15 cellular contexts compared by ENCODE assay signal in the genomic region with DNA sequence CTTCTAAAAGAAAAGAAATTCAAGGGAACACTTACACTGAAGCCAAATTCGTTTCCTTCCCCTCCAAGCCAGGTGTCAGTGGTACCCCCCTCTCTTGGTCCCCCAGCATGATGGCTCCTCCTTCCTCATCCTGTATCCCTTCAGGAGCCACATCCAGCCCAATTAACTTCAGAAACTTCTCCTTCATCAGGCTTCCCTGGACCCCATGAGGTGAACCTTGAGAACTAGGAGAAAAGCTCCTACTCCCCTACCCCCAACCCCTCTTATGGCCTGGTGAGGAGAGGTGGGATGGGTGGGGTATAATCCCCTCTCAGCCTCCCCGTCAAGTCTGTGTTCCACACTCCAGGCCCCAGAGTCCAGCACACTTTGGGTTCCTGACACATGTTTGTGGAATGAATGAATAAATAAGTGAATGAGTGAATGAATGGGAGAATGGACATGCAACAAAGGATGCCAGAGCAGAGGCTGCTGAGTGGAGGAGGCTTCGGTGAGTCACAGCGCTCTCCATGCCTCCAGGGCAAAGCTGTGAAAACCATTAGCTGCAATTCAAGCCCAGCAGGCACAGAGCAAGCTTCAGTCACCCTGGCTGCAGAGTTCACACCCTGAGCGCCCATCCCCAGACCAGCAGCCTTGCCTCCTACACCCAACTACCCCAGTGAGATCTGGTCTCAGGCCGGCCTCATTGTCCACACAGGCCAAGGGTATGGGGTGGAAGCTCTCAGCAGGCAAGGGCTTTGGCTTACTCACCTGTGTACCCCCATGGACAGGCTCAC. TPM values are rescaled to one million over a fixed set of nuclear protein-coding genes. Genes with fewer than 3 reads are reported as not detected.
DNase-seq lines count a peak whose midpoint lies in the region; ATAC-seq and TF ChIP-seq lines count a peak whose summit lies in the region.
"Had no signal": no experiment of that assay in that cellular context is flagged by ENCODE, and none has a peak within 500 bp of the region (broad histone marks: within the 10 kb centered on the region; RNA-seq: fewer than 3 reads in every experiment).

No MANE protein-coding gene starts in this region.

- H2BK15ac ChIP-seq in mesendoderm (replicated peaks; ENCODE audit: low read depth) = no peak overlapping the region

- intact Hi-C loops in mammary epithelial cell (cut with micrococcal nuclease) = no loop called here

- H3K4me3 ChIP-seq in MG63 = no peak overlapping the region
- H3K4me3 ChIP-seq in mammary epithelial cell (replicated peaks in 1 of 3; ENCODE audit: insufficient read depth in 1 of 3, low read depth in 2 of 3, low read length in 3 of 3) = no peak overlapping the region
- no peak overlapping the region for H3K4me3 ChIP-seq in mesendoderm (ENCODE audit: low read length)

- H3K79me2 ChIP-seq in mammary epithelial cell (ENCODE audit: insufficient read depth, low read length) (no peaks in the 10 kb centered on the region), mesendoderm (ENCODE audit: control insufficient read depth, insufficient read depth, low read length) (no peaks in the 10 kb centered on the region)

- no peak overlapping the region for H2AFZ ChIP-seq in mammary epithelial cell (ENCODE audit: low read depth, low read length)

- peaks cover 26% of the 10 kb centered on the region for H3K27me3 Mint-ChIP-seq in type B pancreatic cell

- no peak overlapping the region for H3K56ac ChIP-seq in mesendoderm (ENCODE audit: low read length)

- H3K9me3 ChIP-seq in MG63 = no peaks in the 10 kb centered on the region; the same call in 1 of the 2 replicates
- no peaks in the 10 kb centered on the region for H3K9me3 ChIP-seq in mammary epithelial cell (replicated peaks; ENCODE audit: insufficient read depth, low read length)

- BruUV-seq in mammary epithelial cell (replicated peaks; lab: Mats Ljungman, UMichigan) = no TSS peak

- no peak overlapping the region for H4K8ac ChIP-seq in mesendoderm (ENCODE audit: low read depth, low read length)

- no peak overlapping the region for H4K5ac ChIP-seq in mesendoderm (ENCODE audit: low read length)

- H3K36me3 ChIP-seq in MG63 = no peaks in the 10 kb centered on the region
- H3K36me3 ChIP-seq in mammary epithelial cell (ENCODE audit: insufficient read depth, low read length) = no peaks in the 10 kb centered on the region
- H3K36me3 ChIP-seq in mesendoderm (ENCODE audit: control insufficient read depth, insufficient read depth, low read length) = no peaks in the 10 kb centered on the region

- no peak overlapping the region for H2BK120ac ChIP-seq in mesendoderm (ENCODE audit: low read depth, low read length)

- 59% methylated on average over 5 of the region's 6 CpGs for WGBS in mammary epithelial cell (ENCODE audit: low coverage, missing lambda C conversion rate)
- no CpG with 5 or more reads among the region's 6 CpGs for WGBS in mesendoderm (ENCODE audit: extremely low coverage, insufficient coverage, low lambda C conversion rate)

- H3K27ac Mint-ChIP-seq in type B pancreatic cell = no peak overlapping the region

- no peak overlapping the region for H2BK5ac ChIP-seq in mesendoderm (ENCODE audit: low read length)

- TF ChIP-seq CTCF in mammary epithelial cell (conservative IDR thresholded peaks at IDR 0.05 in 1 of 2, IDR thresholded peaks at IDR 0.05 in 1 of 2; ENCODE audit: extremely low read depth in 1 of 2, insufficient read depth in 1 of 2, low read depth in 1 of 2, low read length in 2 of 2) (no peak), type B pancreatic cell (conservative IDR thresholded peaks at IDR 0.05) (no peak)

- ATAC-seq in HG03469 (IDR thresholded peaks at IDR 0.05; ENCODE audit: unreplicated experiment) (no peak), GM21529 (IDR thresholded peaks at IDR 0.05; ENCODE audit: unreplicated experiment) (no peak)

- H3K18ac ChIP-seq in mesendoderm (ENCODE audit: low read length) = no peak overlapping the region

- dilution Hi-C loops in mammary epithelial cell (cut with HindIII; ENCODE audit: low sequenced_read_pairs) = no loop called here

- H3K9ac ChIP-seq in mammary epithelial cell (ENCODE audit: insufficient read depth, low read length) (no peak overlapping the region), mesendoderm (ENCODE audit: low read length) (no peak overlapping the region)

- H3K4me1 Mint-ChIP-seq in type B pancreatic cell (ENCODE audit: unreplicated experiment) = no peaks in the 10 kb centered on the region

- H3K36me3 Mint-ChIP-seq in type B pancreatic cell = no peaks in the 10 kb centered on the region

- H3K4me1 ChIP-seq in mammary epithelial cell (ENCODE audit: insufficient read depth, low read length) = peaks cover 14% of the 10 kb centered on the region
- peaks cover 3% of the 10 kb centered on the region for H3K4me1 ChIP-seq in mesendoderm (ENCODE audit: control insufficient read depth, low read depth, low read length)

- DNase-seq in EH (ENCODE audit: low read depth) (peak; percentile 96), MG63 (peak; percentile 69), mammary epithelial cell (peak; percentile 77), mesendoderm (peak; percentile 91), G401 (ENCODE audit: low spot score) (no peak), type B pancreatic cell (ENCODE audit: extremely low spot score, unreplicated experiment) (no peak)
- DNase-seq: activated naive CD4-positive, alpha-beta T cell; caudate nucleus; NCI-H345; occipital lobe; substantia nigra; T-helper 9 cell had no signal

- no peak overlapping the region for H3K27ac ChIP-seq in mammary epithelial cell (ENCODE audit: insufficient read depth, low read depth, low read length)
- no peak overlapping the region for H3K27ac ChIP-seq in mesendoderm (ENCODE audit: low read depth, low read length)

- H3K9me3 Mint-ChIP-seq in type B pancreatic cell = no peaks in the 10 kb centered on the region

- in situ Hi-C loops in mammary epithelial cell (cut with MboI; ENCODE audit: low sequenced_read_pairs in 2 of 2) = loop anchor here in 1 of 2 donors (25.0 kb wide), 1 partner anchor 331 kb away; no protein-coding TSS in a partner anchor
- in situ Hi-C loops in G401 (cut with HindIII; ENCODE audit: low sequenced_read_pairs) = no loop called here

- peaks cover 10% of the 10 kb centered on the region for H3K27me3 ChIP-seq in MG63
- H3K27me3 ChIP-seq in mammary epithelial cell (ENCODE audit: insufficient read depth, low read length) = no peaks in the 10 kb centered on the region
- no peaks in the 10 kb centered on the region for H3K27me3 ChIP-seq in mesendoderm (ENCODE audit: insufficient read depth, low read length, poor library complexity)

- H3K4me3 Mint-ChIP-seq in type B pancreatic cell = no peak overlapping the region

- H2AK5ac ChIP-seq in mesendoderm (ENCODE audit: low read length) = no peak overlapping the region

- H3K4ac ChIP-seq in mesendoderm (ENCODE audit: low read depth, low read length) = no peak overlapping the region

- H4K20me1 ChIP-seq in mammary epithelial cell (ENCODE audit: insufficient read depth, low read length) = no peaks in the 10 kb centered on the region

- H3K4me2 ChIP-seq in mammary epithelial cell (ENCODE audit: insufficient read depth, low read depth, low read length) (no peak overlapping the region), mesendoderm (ENCODE audit: low read length) (no peak overlapping the region)

- H3K79me1 ChIP-seq in mesendoderm (ENCODE audit: low read length) = no peaks in the 10 kb centered on the region

- CTCF ChIA-PET in mammary epithelial cell (lab: Charles Lee; ENCODE audit: low non-redundant PET) = no interaction called here

- H3K23ac ChIP-seq in mesendoderm (ENCODE audit: low read length) = no peak overlapping the region

RNA-seq across cellular contexts. Expression of gene BATF3, which starts 43.8 kb away (rescaled TPM):
- 2.3 and 3.2 TPM in 2 replicates for total RNA-seq in MG63 (2014; rRNA removed; shearing (Covaris generic); ENCODE audit: low replicate concordance)
- total RNA-seq in mammary epithelial cell = not detected
- 0.17 TPM for polyA plus RNA-seq in mammary epithelial cell
- polyA minus RNA-seq in mammary epithelial cell = not detected
- 4.5 TPM for polyA plus RNA-seq in mesendoderm (2013, experiment 1 of 2)
- 5.8 TPM for polyA plus RNA-seq in mesendoderm (2013, experiment 2 of 2)
- 7.7 and 10.2 TPM in 2 replicates for total RNA-seq in G401 (2014; rRNA removed; shearing (Covaris generic))
- total RNA-seq in type B pancreatic cell (ENCODE audit: low replicate concordance) = 0.55 and 0.72 TPM in 2 replicates
- total RNA-seq: epithelial cell of proximal tubule had no signal

RNA-seq across cellular contexts. Expression of gene ATF3, which starts 47.3 kb away (rescaled TPM):
- total RNA-seq in MG63 (2014; rRNA removed; shearing (Covaris generic); ENCODE audit: low replicate concordance) = 0.99 and 7.4 TPM in 2 replicates
- total RNA-seq in mammary epithelial cell = 10 to 100 TPM in 1 of 2 donors, 1 to 10 TPM in 1; 3.5 to 17.8 TPM
- polyA plus RNA-seq in mammary epithelial cell = 1.3 TPM
- 2.3 TPM for polyA minus RNA-seq in mammary epithelial cell
- 19.0 TPM for polyA plus RNA-seq in mesendoderm (2013, experiment 1 of 2)
- polyA plus RNA-seq in mesendoderm (2013, experiment 2 of 2) = 21.3 TPM
- 51.7 and 59.9 TPM in 2 replicates for total RNA-seq in G401 (2014; rRNA removed; shearing (Covaris generic))
- 23.9 and 117 TPM in 2 replicates for total RNA-seq in type B pancreatic cell (ENCODE audit: low replicate concordance)

Comparison
In these comparisons a context has a peak if more than half of its experiments do, and no peak if none do; other contexts are left out.
1. DNase-seq: peak in EH (single experiment), MG63 (single experiment), mammary epithelial cell (single experiment) and mesendoderm (single experiment); none in G401 (single experiment) and type B pancreatic cell (single experiment).